Comparison of ENCODE assay signal across 26 cellular contexts in the genomic region with DNA sequence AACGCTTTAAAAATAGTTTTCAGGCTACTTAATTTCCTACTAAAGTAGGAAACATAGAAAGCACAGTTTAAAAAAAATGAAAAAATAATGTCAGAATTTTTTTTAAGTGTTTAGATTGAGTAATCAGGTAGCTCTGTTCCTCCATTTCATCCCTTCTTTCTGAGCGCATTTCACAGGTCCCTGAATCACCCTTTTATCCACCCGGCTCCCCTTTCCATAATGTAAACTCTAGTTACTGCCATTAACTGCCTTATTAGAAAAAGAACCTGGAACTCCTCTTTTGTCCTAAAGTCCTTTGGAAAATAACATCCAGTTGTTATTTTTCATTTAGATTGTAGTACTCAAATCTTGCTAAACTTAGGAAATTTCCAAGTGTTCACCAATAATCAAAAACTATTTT. TPM values are rescaled to one million over a fixed set of nuclear protein-coding genes. Genes with fewer than 3 reads are reported as not detected.
"Had no signal": no experiment of that assay in that cellular context is flagged by ENCODE, and none has a peak within 500 bp of the region (broad histone marks: within the 10 kb centered on the region; RNA-seq: fewer than 3 reads in every experiment).

No MANE protein-coding gene starts in this region.

- H3K4me1 Mint-ChIP-seq: activated CD4-positive, alpha-beta T cell treated with anti-CD3 and anti-CD28 coated beads for 36 hours; activated naive CD4-positive, alpha-beta T cell treated with anti-CD3 and anti-CD28 coated beads, Interleukin-2, amount 50 U/mL, for 24 hours; activated naive CD8-positive, alpha-beta T cell treated with anti-CD3 and anti-CD28 coated beads, Interleukin-2, amount 50 U/mL, for 24 hours had no signal

- H3K36me3 Mint-ChIP-seq: activated CD8-positive, alpha-beta memory T cell treated with anti-CD3 and anti-CD28 coated beads, Interleukin-2, amount 10 ng/mL, durations not matched to agents 7 days and 5 days; activated naive CD4-positive, alpha-beta T cell treated with anti-CD3 and anti-CD28 coated beads, Interleukin-2, amount 50 U/mL, for 24 hours; mesothelial cell of epicardium; naive B cell had no signal

- DNase-seq: activated CD4-positive, alpha-beta T cell treated with anti-CD3 and anti-CD28 coated beads for 36 hours; activated CD4-positive, CD25-positive, alpha-beta regulatory T cell; activated CD8-positive, alpha-beta memory T cell treated with anti-CD3 and anti-CD28 coated beads, Interleukin-2, amount 10 ng/mL, durations not matched to agents 7 days and 5 days; activated CD8-positive, alpha-beta T cell treated with anti-CD3 and anti-CD28 coated beads, Interleukin-2, amount 10 ng/mL, durations not matched to agents 7 days and 5 days; activated naive CD8-positive, alpha-beta T cell treated with anti-CD3 and anti-CD28 coated beads, Interleukin-2, amount 50 U/mL, for 24 hours; activated T-cell treated with anti-CD3 and anti-CD28 coated beads, Interleukin-2, amount 50 U/mL, for 48 hours; amygdala; central memory CD4-positive, alpha-beta T cell; dermis blood vessel endothelial cell; effector CD4-positive, alpha-beta T cell; foreskin keratinocyte; heart right ventricle; left ventricle myocardium superior; naive B cell; nephron progenitor cell; ovary; right lobe of liver; stimulated activated CD4-positive, alpha-beta T cell treated with anti-CD3 and anti-CD28 coated beads, Interleukin-2, amount 100 ng/mL, for 48 hours; stimulated activated naive CD4-positive, alpha-beta T cell treated with Interleukin-2 at 50 U/mL for 16 hours had no signal

- H3K9me3 Mint-ChIP-seq: activated T-helper 2 cell treated with anti-CD3 and anti-CD28 coated beads, Interferon-gamma antibody, Interleukin-2, Interleukin-4, amounts not matched to agents 10 μg/mL and 5 μg/mL and 100 μg/mL, durations not matched to agents 14 hours and 24 hours and 36 hours; mesothelial cell of epicardium; nephron progenitor cell had no signal

- H3K4me3 ChIP-seq: breast epithelium, esophagus muscularis mucosa, heart right ventricle, ovary, right lobe of liver, tibial nerve had no signal

- H3K27ac Mint-ChIP-seq: activated CD4-positive, alpha-beta T cell treated with anti-CD3 and anti-CD28 coated beads for 36 hours; activated CD8-positive, alpha-beta memory T cell treated with anti-CD3 and anti-CD28 coated beads, Interleukin-2, amount 10 ng/mL, durations not matched to agents 7 days and 5 days; activated CD8-positive, alpha-beta T cell treated with anti-CD3 and anti-CD28 coated beads, Interleukin-2, amount 10 ng/mL, durations not matched to agents 7 days and 5 days; activated naive CD4-positive, alpha-beta T cell treated with anti-CD3 and anti-CD28 coated beads, Interleukin-2, amount 50 U/mL, for 24 hours; activated naive CD8-positive, alpha-beta T cell treated with anti-CD3 and anti-CD28 coated beads, Interleukin-2, amount 50 U/mL, for 24 hours; activated T-helper 2 cell treated with anti-CD3 and anti-CD28 coated beads, Interferon-gamma antibody, Interleukin-2, Interleukin-4, amounts not matched to agents 10 μg/mL and 5 μg/mL and 100 μg/mL, durations not matched to agents 14 hours and 24 hours and 36 hours; mesothelial cell of epicardium; naive B cell; nephron progenitor cell; progenitor cell of endocrine pancreas had no signal

- H3K4me3 Mint-ChIP-seq: activated CD4-positive, alpha-beta T cell treated with anti-CD3 and anti-CD28 coated beads for 36 hours; activated CD8-positive, alpha-beta memory T cell treated with anti-CD3 and anti-CD28 coated beads, Interleukin-2, amount 10 ng/mL, durations not matched to agents 7 days and 5 days; activated CD8-positive, alpha-beta T cell treated with anti-CD3 and anti-CD28 coated beads, Interleukin-2, amount 10 ng/mL, durations not matched to agents 7 days and 5 days; activated naive CD4-positive, alpha-beta T cell treated with anti-CD3 and anti-CD28 coated beads, Interleukin-2, amount 50 U/mL, for 24 hours; activated naive CD8-positive, alpha-beta T cell treated with anti-CD3 and anti-CD28 coated beads, Interleukin-2, amount 50 U/mL, for 24 hours; mesothelial cell of epicardium; naive B cell; nephron progenitor cell had no signal

RNA-seq across cellular contexts. Expression of a gene that starts 5.8 kb away (rescaled TPM):
- total RNA-seq: activated CD4-positive, alpha-beta T cell treated with anti-CD3 and anti-CD28 coated beads for 36 hours; activated CD8-positive, alpha-beta memory T cell treated with anti-CD3 and anti-CD28 coated beads, Interleukin-2, amount 10 ng/mL, durations not matched to agents 7 days and 5 days; activated CD8-positive, alpha-beta T cell treated with anti-CD3 and anti-CD28 coated beads, Interleukin-2, amount 10 ng/mL, durations not matched to agents 7 days and 5 days; activated T-helper 2 cell treated with anti-CD3 and anti-CD28 coated beads, Interferon-gamma antibody, Interleukin-2, Interleukin-4, amounts not matched to agents 10 μg/mL and 5 μg/mL and 100 μg/mL, durations not matched to agents 14 hours and 24 hours and 36 hours; foreskin keratinocyte had no signal
